ENCODE assay signal across 1 cellular context in genomic region chr4:24262084-24262483, GRCh38.
TF ChIP-seq lines count a peak whose summit lies in the region.

No MANE protein-coding gene starts in this region.

TF ChIP-seq in HepG2, 621 proteins besides CTCF, POLR2A, EP300 and RAD21:
- no peak for TF ChIP-seq ZNF777 (CRISPR knock-in tag; IDR thresholded peaks at IDR 0.05)
- TF ChIP-seq PHF5A (CRISPR knock-in tag; IDR thresholded peaks at IDR 0.05; ENCODE audit: low read depth, unreplicated experiment): no peak
- TF ChIP-seq, protein P1, sequence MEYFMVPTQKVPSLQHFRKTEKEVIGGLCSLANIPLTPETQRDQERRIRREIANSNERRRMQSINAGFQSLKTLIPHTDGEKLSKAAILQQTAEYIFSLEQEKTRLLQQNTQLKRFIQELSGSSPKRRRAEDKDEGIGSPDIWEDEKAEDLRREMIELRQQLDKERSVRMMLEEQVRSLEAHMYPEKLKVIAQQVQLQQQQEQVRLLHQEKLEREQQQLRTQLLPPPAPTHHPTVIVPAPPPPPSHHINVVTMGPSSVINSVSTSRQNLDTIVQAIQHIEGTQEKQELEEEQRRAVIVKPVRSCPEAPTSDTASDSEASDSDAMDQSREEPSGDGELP (IDR thresholded peaks at IDR 0.05; ENCODE audit: borderline replicate concordance, low read depth): no peak
- TF ChIP-seq ZNF484 (CRISPR knock-in tag; IDR thresholded peaks at IDR 0.05; ENCODE audit: borderline replicate concordance, low read depth): no peak
- TF ChIP-seq HNRNPUL1 (IDR thresholded peaks at IDR 0.05; ENCODE audit: low read depth, low read length): no peak
- TF ChIP-seq ZFP82 (CRISPR knock-in tag; IDR thresholded peaks at IDR 0.05; ENCODE audit: borderline replicate concordance): no peak
- TF ChIP-seq SRSF4 (IDR thresholded peaks at IDR 0.05; ENCODE audit: low read depth, low read length, poor library complexity, severe bottlenecking): no peak
TF ChIP-seq in HepG2: peak in this region for 0.
